Comparison of ENCODE assay signal across 16 cellular contexts in genomic region chr6:144330588-144330987, GRCh38. TPM values are rescaled to one million over a fixed set of nuclear protein-coding genes. Genes with fewer than 3 reads are reported as not detected.
DNase-seq lines count a peak whose midpoint lies in the region; ATAC-seq and TF ChIP-seq lines count a peak whose summit lies in the region.
"Had no signal": no experiment of that assay in that cellular context is flagged by ENCODE, and none has a peak within 500 bp of the region (broad histone marks: within the 10 kb centered on the region; RNA-seq: fewer than 3 reads in every experiment).

No MANE protein-coding gene starts in this region.

- H3K27ac Mint-ChIP-seq in activated CD4-positive, alpha-beta memory T cell treated with anti-CD3 and anti-CD28 coated beads, Interleukin-2, amount 10 ng/mL, durations not matched to agents 7 days and 5 days, result no peak overlapping the region
- H3K27ac Mint-ChIP-seq: dendritic cell treated with granulocyte-macrophage colony-stimulating factor and Interleukin-4, amounts not matched to agents 40 ng/mL and 50 ng/mL, for 4 days had no signal

- no peak overlapping the region for H3K4me2 ChIP-seq in osteoblast (ENCODE audit: insufficient read depth, low read length)

- peaks cover 87% of the 10 kb centered on the region for H3K79me2 ChIP-seq in osteoblast (ENCODE audit: insufficient read depth, low read length)

- no peak overlapping the region for H3K9ac ChIP-seq in mucosa of rectum (ENCODE audit: low read depth in 1 of 2, low read length in 2 of 2)

- peak; percentile 36; the same call in 1 of the 2 replicates for TF ChIP-seq RAD21 in Ishikawa (IDR thresholded peaks at IDR 0.05; ENCODE audit: low read depth)

- 39 to 42% methylated on average over 8 of the region's 8 CpGs for WGBS in esophagus, 2 donors

- H3K36me3 ChIP-seq in esophagus (ENCODE audit: control insufficient read depth in 2 of 2, insufficient read depth in 2 of 2, low read length in 1 of 2) (no peaks in the 10 kb centered on the region), mucosa of rectum (ENCODE audit: control insufficient read depth in 2 of 2, insufficient read depth in 2 of 2, low read length in 2 of 2) (no peaks in the 10 kb centered on the region), osteoblast (ENCODE audit: insufficient read depth, low read length) (no peaks in the 10 kb centered on the region)
- H3K36me3 ChIP-seq: BE2C, heart left ventricle had no signal

- TF ChIP-seq EP300 in Ishikawa (IDR thresholded peaks at IDR 0.05; ENCODE audit: borderline replicate concordance), result peak; percentile 85

- peaks cover 21% of the 10 kb centered on the region for H3K4me1 Mint-ChIP-seq in activated CD4-positive, alpha-beta memory T cell treated with anti-CD3 and anti-CD28 coated beads, Interleukin-2, amount 10 ng/mL, durations not matched to agents 7 days and 5 days

- no peak overlapping the region for H3K4me3 Mint-ChIP-seq in activated CD4-positive, alpha-beta memory T cell treated with anti-CD3 and anti-CD28 coated beads, Interleukin-2, amount 10 ng/mL, durations not matched to agents 7 days and 5 days
- H3K4me3 Mint-ChIP-seq: dendritic cell treated with granulocyte-macrophage colony-stimulating factor and Interleukin-4, amounts not matched to agents 40 ng/mL and 50 ng/mL, for 4 days had no signal

- H3K9me3 ChIP-seq in esophagus (ENCODE audit: control insufficient read depth in 2 of 2, insufficient read depth in 1 of 2, low read depth in 1 of 2, low read length in 1 of 2), result no peaks in the 10 kb centered on the region
- H3K9me3 ChIP-seq in mucosa of rectum (ENCODE audit: control insufficient read depth in 2 of 2, low read length in 2 of 2), result no peaks in the 10 kb centered on the region
- H3K9me3 ChIP-seq in osteoblast (ENCODE audit: low read depth, low read length), result no peaks in the 10 kb centered on the region
- H3K9me3 ChIP-seq: BE2C had no signal

- H3K4me3 ChIP-seq in esophagus (ENCODE audit: low read depth in 1 of 2, low read length in 2 of 2) (peak overlapping the region; percentile 50 to 51), mucosa of rectum (ENCODE audit: low read length in 2 of 2) (peak overlapping the region; percentile 29 to 36), osteoblast (ENCODE audit: insufficient read depth, low read length) (no peak overlapping the region)
- H3K4me3 ChIP-seq: heart left ventricle had no signal

- H3K27ac ChIP-seq in C4-2B, result peak overlapping the region; percentile 74
- H3K27ac ChIP-seq in esophagus (ENCODE audit: low read depth in 2 of 2, low read length in 1 of 2), result peak overlapping the region; percentile 41 to 69
- no peak overlapping the region for H3K27ac ChIP-seq in mucosa of rectum (ENCODE audit: low read depth in 2 of 2, low read length in 2 of 2)
- H3K27ac ChIP-seq in osteoblast (ENCODE audit: low read depth, low read length), result no peak overlapping the region
- H3K27ac ChIP-seq: HL-60 had no signal

- TF ChIP-seq CTCF in C4-2B (conservative IDR thresholded peaks at IDR 0.05) (no peak), osteoblast (IDR thresholded peaks at IDR 0.05; ENCODE audit: extremely low read depth, low read depth, low read length) (no peak)

- no peaks in the 10 kb centered on the region for H3K9me3 Mint-ChIP-seq in activated CD4-positive, alpha-beta memory T cell treated with anti-CD3 and anti-CD28 coated beads, Interleukin-2, amount 10 ng/mL, durations not matched to agents 7 days and 5 days
- H3K9me3 Mint-ChIP-seq: dendritic cell treated with granulocyte-macrophage colony-stimulating factor and Interleukin-4, amounts not matched to agents 40 ng/mL and 50 ng/mL, for 4 days had no signal

- no peaks in the 10 kb centered on the region for H3K36me3 Mint-ChIP-seq in activated CD4-positive, alpha-beta memory T cell treated with anti-CD3 and anti-CD28 coated beads, Interleukin-2, amount 10 ng/mL, durations not matched to agents 7 days and 5 days (ENCODE audit: low read depth)

- DNase-seq in epidermal melanocyte (ENCODE audit: insufficient read length, low spot score) (no peak), osteoblast (ENCODE audit: insufficient read length, low spot score, missing footprints) (no peak)
- DNase-seq in activated CD4-positive, alpha-beta memory T cell treated with anti-CD3 and anti-CD28 coated beads, Interleukin-2, amount 10 ng/mL, durations not matched to agents 7 days and 5 days, result no peak
- DNase-seq: activated CD4-positive, alpha-beta T cell treated with anti-CD3 and anti-CD28 coated beads for 1 hour; activated naive CD4-positive, alpha-beta T cell treated with Interleukin-2 at 50 U/mL for 16 hours; BE2C; heart left ventricle; NCI-H2029 treated with DMSO at 0.1 percent for 48 hours; posterior cingulate gyrus had no signal

- H3K4me1 ChIP-seq in esophagus (ENCODE audit: control insufficient read depth in 2 of 2, insufficient read depth in 2 of 2, low read length in 1 of 2) (peaks cover 4 to 8% of the 10 kb centered on the region in 2 donors), mucosa of rectum (ENCODE audit: control insufficient read depth in 2 of 2, insufficient read depth in 2 of 2, low read length in 2 of 2) (peaks cover 11 to 24% of the 10 kb centered on the region in 2 donors), osteoblast (ENCODE audit: insufficient read depth, low read length) (peaks cover 13% of the 10 kb centered on the region)
- H3K4me1 ChIP-seq: BE2C had no signal

- H3K27me3 ChIP-seq in esophagus (ENCODE audit: control insufficient read depth in 1 of 2, insufficient read depth in 2 of 2, low read length in 2 of 2) (no peaks in the 10 kb centered on the region), mucosa of rectum (ENCODE audit: control insufficient read depth in 2 of 2, insufficient read depth in 2 of 2, low read length in 2 of 2) (no peaks in the 10 kb centered on the region), osteoblast (ENCODE audit: insufficient read depth, low read length) (no peaks in the 10 kb centered on the region)
- H3K27me3 ChIP-seq: heart left ventricle had no signal

- H2AFZ ChIP-seq in osteoblast (ENCODE audit: low read length), result no peak overlapping the region

- no peak for ATAC-seq in HG02623 (IDR thresholded peaks at IDR 0.05; ENCODE audit: unreplicated experiment)

- CTCF ChIA-PET in activated CD4-positive, alpha-beta memory T cell treated with anti-CD3 and anti-CD28 coated beads, Interleukin-2, amount 10 ng/mL, durations not matched to agents 7 days and 5 days (lab: Charles Lee), result no interaction called here

- POLR2A ChIA-PET in activated CD4-positive, alpha-beta memory T cell treated with anti-CD3 and anti-CD28 coated beads, Interleukin-2, amount 10 ng/mL, durations not matched to agents 7 days and 5 days (lab: Charles Lee), result no interaction called here

- peaks cover 12% of the 10 kb centered on the region for H4K20me1 ChIP-seq in osteoblast (ENCODE audit: insufficient read depth, low read length)

- no peaks in the 10 kb centered on the region for H3K27me3 Mint-ChIP-seq in activated CD4-positive, alpha-beta memory T cell treated with anti-CD3 and anti-CD28 coated beads, Interleukin-2, amount 10 ng/mL, durations not matched to agents 7 days and 5 days
- H3K27me3 Mint-ChIP-seq: dendritic cell treated with granulocyte-macrophage colony-stimulating factor and Interleukin-4, amounts not matched to agents 40 ng/mL and 50 ng/mL, for 4 days had no signal

TF ChIP-seq in Ishikawa, 13 proteins besides CTCF, POLR2A, EP300 and RAD21 (continues in another document):
- TF ChIP-seq ZBTB7A (IDR thresholded peaks at IDR 0.05; ENCODE audit: low read depth) (no peak), FOXM1 (IDR thresholded peaks at IDR 0.05; ENCODE audit: borderline replicate concordance, low read depth) (peak; percentile 77; the same call in 1 of the 2 replicates), TEAD4 (IDR thresholded peaks at IDR 0.05) (peak; percentile 99), NFIC (IDR thresholded peaks at IDR 0.05) (peak; percentile 93), TAF1 (IDR thresholded peaks at IDR 0.05; ENCODE audit: low read depth) (peak; percentile 38; the same call in 1 of the 2 replicates), TCF12 (IDR thresholded peaks at IDR 0.05; ENCODE audit: low read depth) (peak; percentile 93), YY1 (IDR thresholded peaks at IDR 0.05; ENCODE audit: low read depth) (peak; percentile 79)
- TF ChIP-seq, protein P1, sequence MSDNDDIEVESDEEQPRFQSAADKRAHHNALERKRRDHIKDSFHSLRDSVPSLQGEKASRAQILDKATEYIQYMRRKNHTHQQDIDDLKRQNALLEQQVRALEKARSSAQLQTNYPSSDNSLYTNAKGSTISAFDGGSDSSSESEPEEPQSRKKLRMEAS (IDR thresholded peaks at IDR 0.05), result peak; percentile 87
- TF ChIP-seq, protein P2, sequence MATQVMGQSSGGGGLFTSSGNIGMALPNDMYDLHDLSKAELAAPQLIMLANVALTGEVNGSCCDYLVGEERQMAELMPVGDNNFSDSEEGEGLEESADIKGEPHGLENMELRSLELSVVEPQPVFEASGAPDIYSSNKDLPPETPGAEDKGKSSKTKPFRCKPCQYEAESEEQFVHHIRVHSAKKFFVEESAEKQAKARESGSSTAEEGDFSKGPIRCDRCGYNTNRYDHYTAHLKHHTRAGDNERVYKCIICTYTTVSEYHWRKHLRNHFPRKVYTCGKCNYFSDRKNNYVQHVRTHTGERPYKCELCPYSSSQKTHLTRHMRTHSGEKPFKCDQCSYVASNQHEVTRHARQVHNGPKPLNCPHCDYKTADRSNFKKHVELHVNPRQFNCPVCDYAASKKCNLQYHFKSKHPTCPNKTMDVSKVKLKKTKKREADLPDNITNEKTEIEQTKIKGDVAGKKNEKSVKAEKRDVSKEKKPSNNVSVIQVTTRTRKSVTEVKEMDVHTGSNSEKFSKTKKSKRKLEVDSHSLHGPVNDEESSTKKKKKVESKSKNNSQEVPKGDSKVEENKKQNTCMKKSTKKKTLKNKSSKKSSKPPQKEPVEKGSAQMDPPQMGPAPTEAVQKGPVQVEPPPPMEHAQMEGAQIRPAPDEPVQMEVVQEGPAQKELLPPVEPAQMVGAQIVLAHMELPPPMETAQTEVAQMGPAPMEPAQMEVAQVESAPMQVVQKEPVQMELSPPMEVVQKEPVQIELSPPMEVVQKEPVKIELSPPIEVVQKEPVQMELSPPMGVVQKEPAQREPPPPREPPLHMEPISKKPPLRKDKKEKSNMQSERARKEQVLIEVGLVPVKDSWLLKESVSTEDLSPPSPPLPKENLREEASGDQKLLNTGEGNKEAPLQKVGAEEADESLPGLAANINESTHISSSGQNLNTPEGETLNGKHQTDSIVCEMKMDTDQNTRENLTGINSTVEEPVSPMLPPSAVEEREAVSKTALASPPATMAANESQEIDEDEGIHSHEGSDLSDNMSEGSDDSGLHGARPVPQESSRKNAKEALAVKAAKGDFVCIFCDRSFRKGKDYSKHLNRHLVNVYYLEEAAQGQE (IDR thresholded peaks at IDR 0.05; ENCODE audit: low read depth), result no peak

RNA-seq across cellular contexts. Expression of gene UTRN, which starts 45.5 kb away (rescaled TPM):
- 1 to 10 TPM; 9.3 to 9.8 TPM for polyA plus RNA-seq in esophagus
- total RNA-seq in osteoblast, result 235 and 242 TPM in 2 replicates
- total RNA-seq in activated CD4-positive, alpha-beta memory T cell treated with anti-CD3 and anti-CD28 coated beads, Interleukin-2, amount 10 ng/mL, durations not matched to agents 7 days and 5 days, result 100 to 1,000 TPM; 140 to 146 TPM

Comparison
In these comparisons a context has a peak if more than half of its experiments do, and no peak if none do; other contexts are left out.
1. H3K27ac ChIP-seq: peak in C4-2B (single experiment) and esophagus (2 of 2); none in mucosa of rectum (0 of 2) and osteoblast (single experiment).